18 cellular contexts compared by ENCODE assay signal in genomic region chr1:184879876-184880275, GRCh38.
DNase-seq lines count a peak whose midpoint lies in the region; ATAC-seq and TF ChIP-seq lines count a peak whose summit lies in the region.
"Had no signal": no experiment of that assay in that cellular context is flagged by ENCODE, and none has a peak within 500 bp of the region (broad histone marks: within the 10 kb centered on the region; RNA-seq: fewer than 3 reads in every experiment).

No MANE protein-coding gene starts in this region.

- H3K4me3 ChIP-seq in CD4-positive, CD25-positive, alpha-beta regulatory T cell (ENCODE audit: low read depth, low read length) = no peak overlapping the region
- H3K4me3 ChIP-seq in esophagus muscularis mucosa = no peak overlapping the region
- no peak overlapping the region for H3K4me3 ChIP-seq in psoas muscle

- H3K27me3 ChIP-seq in CD4-positive, CD25-positive, alpha-beta regulatory T cell (ENCODE audit: control insufficient read depth, insufficient read depth, low read length) = no peaks in the 10 kb centered on the region
- H3K27me3 ChIP-seq in esophagus muscularis mucosa (no peaks in the 10 kb centered on the region), psoas muscle (ENCODE audit: insufficient read depth in 3 of 3, low read length in 2 of 3) (no peaks in the 10 kb centered on the region)

- POLR2A ChIA-PET in T-cell (lab: Charles Lee) = no interaction called here

- WGBS in esophagus muscularis mucosa = 87% methylated on average over 3 of the region's 3 CpGs
- WGBS in psoas muscle, 3 donors = 61 to 78% (median 67%) methylated on average over 3 of the region's 3 CpGs

- H3K4me1 Mint-ChIP-seq in CD4-positive, CD25-positive, alpha-beta regulatory T cell = peaks cover 10 to 43% (median 36%) of the 10 kb centered on the region in 4 donors
- H3K4me1 Mint-ChIP-seq in T-cell = peaks cover 0 to 20% (median 14%) of the 10 kb centered on the region in 3 donors

- TF ChIP-seq POLR2A in esophagus muscularis mucosa (IDR thresholded peaks at IDR 0.05; ENCODE audit: low read depth) = no peak

- no peak overlapping the region for H3K27ac ChIP-seq in CD4-positive, CD25-positive, alpha-beta regulatory T cell (ENCODE audit: insufficient read depth, low read length, poor library complexity, severe bottlenecking)
- H3K27ac ChIP-seq in esophagus muscularis mucosa (replicated peaks in 1 of 4) (peak overlapping the region; percentile 78 to 89 (median 86)), psoas muscle (peak overlapping the region; percentile 33)
- H3K27ac ChIP-seq: HL-60 had no signal

- no peaks in the 10 kb centered on the region for H3K9me3 ChIP-seq in CD4-positive, CD25-positive, alpha-beta regulatory T cell (ENCODE audit: control insufficient read depth in 2 of 2, low read length in 2 of 2)
- no peaks in the 10 kb centered on the region for H3K9me3 ChIP-seq in esophagus muscularis mucosa
- no peaks in the 10 kb centered on the region for H3K9me3 ChIP-seq in psoas muscle

- TF ChIP-seq CTCF in esophagus muscularis mucosa (IDR thresholded peaks at IDR 0.05) = no peak
- TF ChIP-seq CTCF in psoas muscle (IDR thresholded peaks at IDR 0.05) = no peak

- TF ChIP-seq EP300 in esophagus muscularis mucosa (IDR thresholded peaks at IDR 0.05) = no peak

- peaks cover 49% of the 10 kb centered on the region for H3K36me3 ChIP-seq in CD4-positive, CD25-positive, alpha-beta regulatory T cell (ENCODE audit: control insufficient read depth, insufficient read depth, low read length)
- H3K36me3 ChIP-seq in esophagus muscularis mucosa (peaks cover 0 to 29% (median 7%) of the 10 kb centered on the region in 4 donors), psoas muscle (ENCODE audit: insufficient read depth in 1 of 2, low read depth in 1 of 2) (peaks cover 0 to 23% of the 10 kb centered on the region in 2 donors)

- peaks cover 29% of the 10 kb centered on the region for H3K36me3 Mint-ChIP-seq in CD4-positive, CD25-positive, alpha-beta regulatory T cell
- H3K36me3 Mint-ChIP-seq in T-cell = peaks cover 25% of the 10 kb centered on the region
- H3K36me3 Mint-ChIP-seq: IgD-negative memory B cell had no signal

- DNase-seq in CD4-positive, CD25-positive, alpha-beta regulatory T cell = no peak
- DNase-seq in T-cell = no peak
- DNase-seq in esophagus muscularis mucosa (ENCODE audit: extremely low spot score) = no peak
- no peak for DNase-seq in psoas muscle
- DNase-seq in HCEC 1CT = no peak
- DNase-seq: C1 segment of cervical spinal cord, COR-L47, DMS153, Kasumi-1, MM.1S, NCI-H1092 treated with DMSO at 0.1 percent for 48 hours, NCI-H187, NCI-H69, SIG-M5 had no signal

- H3K27me3 Mint-ChIP-seq in CD4-positive, CD25-positive, alpha-beta regulatory T cell = no peaks in the 10 kb centered on the region
- no peaks in the 10 kb centered on the region for H3K27me3 Mint-ChIP-seq in T-cell

- intact Hi-C loops in esophagus muscularis mucosa (cut with DNase I) = no loop called here
- intact Hi-C loops in psoas muscle (cut with DNase I) = no loop called here

- H3K27ac Mint-ChIP-seq in CD4-positive, CD25-positive, alpha-beta regulatory T cell = peak overlapping the region in 2 of 3 donors; percentile 12 to 72
- peak overlapping the region; percentile 20 to 24 for H3K27ac Mint-ChIP-seq in T-cell
- H3K27ac Mint-ChIP-seq: IgD-negative memory B cell had no signal

- no peaks in the 10 kb centered on the region for H3K9me3 Mint-ChIP-seq in CD4-positive, CD25-positive, alpha-beta regulatory T cell
- no peaks in the 10 kb centered on the region for H3K9me3 Mint-ChIP-seq in T-cell
- H3K9me3 Mint-ChIP-seq: IgD-negative memory B cell had no signal

- H3K4me1 ChIP-seq in CD4-positive, CD25-positive, alpha-beta regulatory T cell (ENCODE audit: control insufficient read depth, insufficient read depth, low read length, poor library complexity, severe bottlenecking) = no peaks in the 10 kb centered on the region
- H3K4me1 ChIP-seq in esophagus muscularis mucosa = peaks cover 63 to 86% (median 81%) of the 10 kb centered on the region in 4 donors
- peaks cover 43% of the 10 kb centered on the region for H3K4me1 ChIP-seq in psoas muscle

- no peak for ATAC-seq in CD4-positive, CD25-positive, alpha-beta regulatory T cell (ENCODE audit: low read depth in 2 of 2)
- ATAC-seq in T-cell (replicated peaks in 1 of 4) = no peak
- no peak for ATAC-seq in psoas muscle
- ATAC-seq in HG03045 (IDR thresholded peaks at IDR 0.05; ENCODE audit: unreplicated experiment) = no peak
- ATAC-seq in HG02840 (IDR thresholded peaks at IDR 0.05; ENCODE audit: low FRiP score, unreplicated experiment) = no peak

- CTCF ChIA-PET in T-cell (lab: Charles Lee) = no interaction called here

- H3K4me3 Mint-ChIP-seq in CD4-positive, CD25-positive, alpha-beta regulatory T cell = no peak overlapping the region
- H3K4me3 Mint-ChIP-seq in T-cell = no peak overlapping the region
- H3K4me3 Mint-ChIP-seq: IgD-negative memory B cell had no signal
